In genomic region chr3:157755254-157755653, GRCh38 we compare ENCODE assay signal across 16 cellular contexts.
DNase-seq lines count a peak whose midpoint lies in the region; ATAC-seq and TF ChIP-seq lines count a peak whose summit lies in the region.
"Had no signal": no experiment of that assay in that cellular context is flagged by ENCODE, and none has a peak within 500 bp of the region (broad histone marks: within the 10 kb centered on the region; RNA-seq: fewer than 3 reads in every experiment).

No MANE protein-coding gene starts in this region.

- H3K27ac ChIP-seq in OCI-LY1 (ENCODE audit: low read depth, low read length, poor library complexity, severe bottlenecking): no peak overlapping the region
- no peak overlapping the region for H3K27ac ChIP-seq in ascending aorta
- H3K27ac ChIP-seq: skin epidermis had no signal

- ATAC-seq in HG03097 (IDR thresholded peaks at IDR 0.05; ENCODE audit: low FRiP score, unreplicated experiment): no peak
- ATAC-seq in HG03571 (IDR thresholded peaks at IDR 0.05; ENCODE audit: unreplicated experiment): no peak
- ATAC-seq: left ventricle myocardium superior; natural killer cell treated with Interleukin-12 subunit alpha and Interleukin-12 subunit beta and Interleukin-15 and Interleukin-18, amount 100 ng/mL, for 72 hours had no signal

- H3K36me3 Mint-ChIP-seq in endothelial cell (ENCODE audit: low read depth, unreplicated experiment): no peaks in the 10 kb centered on the region
- no peaks in the 10 kb centered on the region for H3K36me3 Mint-ChIP-seq in neural crest cell (ENCODE audit: low read depth)
- no peaks in the 10 kb centered on the region for H3K36me3 Mint-ChIP-seq in CD14-positive monocyte
- H3K36me3 Mint-ChIP-seq: CD8-positive, alpha-beta memory T cell; natural killer cell treated with Interleukin-12 subunit alpha and Interleukin-12 subunit beta and Interleukin-15 and Interleukin-18, amount 100 ng/mL, for 72 hours had no signal

- H3K9me3 Mint-ChIP-seq in endothelial cell (ENCODE audit: unreplicated experiment) (no peaks in the 10 kb centered on the region), neural crest cell (no peaks in the 10 kb centered on the region), CD14-positive monocyte (peaks cover 0 to 3% (median 0%) of the 10 kb centered on the region in 7 donors)
- H3K9me3 Mint-ChIP-seq: natural killer cell treated with Interleukin-12 subunit alpha and Interleukin-12 subunit beta and Interleukin-15 and Interleukin-18, amount 100 ng/mL, for 72 hours had no signal

- H3K4me3 Mint-ChIP-seq in endothelial cell (ENCODE audit: unreplicated experiment): no peak overlapping the region
- H3K4me3 Mint-ChIP-seq in neural crest cell: no peak overlapping the region
- H3K4me3 Mint-ChIP-seq in CD14-positive monocyte: no peak overlapping the region
- H3K4me3 Mint-ChIP-seq: CD8-positive, alpha-beta memory T cell; natural killer cell treated with Interleukin-12 subunit alpha and Interleukin-12 subunit beta and Interleukin-15 and Interleukin-18, amount 100 ng/mL, for 72 hours had no signal

- no peaks in the 10 kb centered on the region for H3K9me2 ChIP-seq in OCI-LY1 (ENCODE audit: low read depth, low read length)

- H3K4me3 ChIP-seq in OCI-LY1 (ENCODE audit: low read depth, low read length, poor library complexity, severe bottlenecking) (no peak overlapping the region), ascending aorta (no peak overlapping the region)
- H3K4me3 ChIP-seq: skin epidermis had no signal

- no peaks in the 10 kb centered on the region for H3F3A ChIP-seq in OCI-LY1 (ENCODE audit: insufficient read depth, low read length)

- H3K27ac Mint-ChIP-seq in endothelial cell (ENCODE audit: unreplicated experiment) (no peak overlapping the region), neural crest cell (ENCODE audit: unreplicated experiment) (no peak overlapping the region), CD14-positive monocyte (no peak overlapping the region)
- H3K27ac Mint-ChIP-seq: CD8-positive, alpha-beta memory T cell; natural killer cell treated with Interleukin-12 subunit alpha and Interleukin-12 subunit beta and Interleukin-15 and Interleukin-18, amount 100 ng/mL, for 72 hours had no signal

- H4K20me1 ChIP-seq in OCI-LY1 (ENCODE audit: insufficient read depth, low read length): no peaks in the 10 kb centered on the region

- no peaks in the 10 kb centered on the region for H3K79me2 ChIP-seq in OCI-LY1 (ENCODE audit: insufficient read depth, low read length)

- TF ChIP-seq CTCF in OCI-LY1 (IDR thresholded peaks at IDR 0.05; ENCODE audit: low read length) (peak; percentile 26; the same call in 1 of the 2 replicates), endothelial cell (IDR thresholded peaks at IDR 0.05; ENCODE audit: unreplicated experiment) (peak; percentile 47), neural crest cell (conservative IDR thresholded peaks at IDR 0.05) (peak; percentile 42), ascending aorta (IDR thresholded peaks at IDR 0.05) (no peak), CD14-positive monocyte (IDR thresholded peaks at IDR 0.05) (no peak)

- no peak overlapping the region for H3K9ac ChIP-seq in OCI-LY1 (ENCODE audit: low read length)

- no peaks in the 10 kb centered on the region for H3K27me3 ChIP-seq in OCI-LY1 (ENCODE audit: insufficient read depth, low read length)
- no peaks in the 10 kb centered on the region for H3K27me3 ChIP-seq in ascending aorta

- no peaks in the 10 kb centered on the region for H3K9me3 ChIP-seq in OCI-LY1 (ENCODE audit: low read length)
- no peaks in the 10 kb centered on the region for H3K9me3 ChIP-seq in ascending aorta

- H3K4me1 ChIP-seq in OCI-LY1 (ENCODE audit: insufficient read depth, low read length, severe bottlenecking) (no peaks in the 10 kb centered on the region), ascending aorta (no peaks in the 10 kb centered on the region)

- H3K4me2 ChIP-seq in OCI-LY1 (ENCODE audit: low read length): no peak overlapping the region

- H3K27me3 Mint-ChIP-seq in endothelial cell (ENCODE audit: unreplicated experiment) (no peaks in the 10 kb centered on the region), neural crest cell (ENCODE audit: low read depth) (no peaks in the 10 kb centered on the region), CD14-positive monocyte (ENCODE audit: low read depth in 3 of 3) (peaks cover 0 to 3% (median 0%) of the 10 kb centered on the region in 3 donors)
- H3K27me3 Mint-ChIP-seq: natural killer cell treated with Interleukin-12 subunit alpha and Interleukin-12 subunit beta and Interleukin-15 and Interleukin-18, amount 100 ng/mL, for 72 hours had no signal

- no peaks in the 10 kb centered on the region for H3K36me3 ChIP-seq in OCI-LY1 (ENCODE audit: insufficient read depth, low read length)
- H3K36me3 ChIP-seq in ascending aorta: no peaks in the 10 kb centered on the region

- DNase-seq in COR-L47 (lab: John Stamatoyannopoulos, UW) (peak; percentile 7), endothelial cell (ENCODE audit: low spot score) (no peak), neural crest cell (ENCODE audit: low read depth, low spot score) (no peak), ascending aorta (ENCODE audit: low spot score in 2 of 2) (no peak), CD14-positive monocyte (ENCODE audit: low spot score) (no peak)
- DNase-seq: activated gamma-delta T cell; CD8-positive, alpha-beta memory T cell; left ventricle myocardium superior; NCI-H146; NCI-H526; substantia nigra had no signal

- H3K4me1 Mint-ChIP-seq in endothelial cell (ENCODE audit: unreplicated experiment): no peaks in the 10 kb centered on the region
- H3K4me1 Mint-ChIP-seq in neural crest cell: peaks cover 26% of the 10 kb centered on the region
- no peaks in the 10 kb centered on the region for H3K4me1 Mint-ChIP-seq in CD14-positive monocyte
- H3K4me1 Mint-ChIP-seq: CD8-positive, alpha-beta memory T cell had no signal

- intact Hi-C loops in ascending aorta (cut with DNase I) (no loop called here), CD14-positive monocyte (cut with micrococcal nuclease) (no loop called here)

- H2AFZ ChIP-seq in OCI-LY1 (ENCODE audit: low read length): no peak overlapping the region

Comparison
In these comparisons a context has a peak if more than half of its experiments do, and no peak if none do; other contexts are left out.
1. CTCF ChIP-seq: peak in OCI-LY1 (single experiment), endothelial cell (single experiment) and neural crest cell (single experiment); none in ascending aorta (0 of 3) and CD14-positive monocyte (single experiment).